Comparison of ENCODE assay signal across 1 cellular context in the genomic region with DNA sequence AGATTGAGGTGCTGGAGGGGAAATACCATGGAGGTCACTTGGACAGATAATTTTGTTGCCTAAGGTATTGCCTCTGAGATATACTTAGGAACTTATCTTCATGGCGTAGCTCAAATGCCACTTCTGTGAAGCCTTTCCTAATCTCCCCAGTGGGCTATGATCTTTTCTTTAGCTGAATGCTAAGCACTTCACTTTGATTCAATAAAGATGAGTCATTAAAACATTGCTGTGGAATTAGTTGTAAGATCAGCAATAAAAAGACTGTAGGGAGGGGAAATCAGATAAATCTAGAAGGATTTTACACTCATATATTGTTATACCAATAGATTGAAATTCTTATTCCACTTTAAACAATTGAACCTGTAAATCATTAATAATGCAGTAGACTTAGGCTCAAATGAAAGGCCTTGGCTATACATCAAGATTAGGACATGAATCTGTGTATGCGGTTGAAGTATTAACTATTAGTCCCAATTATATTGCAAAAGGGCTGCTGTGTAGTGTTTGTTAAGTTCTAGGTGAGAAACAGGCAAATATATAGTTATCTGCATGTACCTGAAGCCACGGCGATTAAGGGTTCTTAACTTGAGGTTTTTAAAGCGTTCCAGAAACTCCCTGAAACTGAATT.
TF ChIP-seq lines count a peak whose summit lies in the region.

No MANE protein-coding gene starts in this region.

TF ChIP-seq in IMR-90, 13 proteins besides CTCF, POLR2A, EP300 and RAD21 (continued from another document):
- TF ChIP-seq, protein P1, sequence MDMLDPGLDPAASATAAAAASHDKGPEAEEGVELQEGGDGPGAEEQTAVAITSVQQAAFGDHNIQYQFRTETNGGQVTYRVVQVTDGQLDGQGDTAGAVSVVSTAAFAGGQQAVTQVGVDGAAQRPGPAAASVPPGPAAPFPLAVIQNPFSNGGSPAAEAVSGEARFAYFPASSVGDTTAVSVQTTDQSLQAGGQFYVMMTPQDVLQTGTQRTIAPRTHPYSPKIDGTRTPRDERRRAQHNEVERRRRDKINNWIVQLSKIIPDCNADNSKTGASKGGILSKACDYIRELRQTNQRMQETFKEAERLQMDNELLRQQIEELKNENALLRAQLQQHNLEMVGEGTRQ (IDR thresholded peaks at IDR 0.05; ENCODE audit: low read depth, low read length) = no peak
- TF ChIP-seq MAFK (IDR thresholded peaks at IDR 0.05; ENCODE audit: low read depth, low read length) = peak; percentile 79
- TF ChIP-seq MAZ (IDR thresholded peaks at IDR 0.05; ENCODE audit: borderline replicate concordance, low read depth, low read length) = no peak
- TF ChIP-seq RFX5 (IDR thresholded peaks at IDR 0.05; ENCODE audit: low read depth, low read length) = no peak
